Comparison of ENCODE assay signal across 1 cellular context in the genomic region with DNA sequence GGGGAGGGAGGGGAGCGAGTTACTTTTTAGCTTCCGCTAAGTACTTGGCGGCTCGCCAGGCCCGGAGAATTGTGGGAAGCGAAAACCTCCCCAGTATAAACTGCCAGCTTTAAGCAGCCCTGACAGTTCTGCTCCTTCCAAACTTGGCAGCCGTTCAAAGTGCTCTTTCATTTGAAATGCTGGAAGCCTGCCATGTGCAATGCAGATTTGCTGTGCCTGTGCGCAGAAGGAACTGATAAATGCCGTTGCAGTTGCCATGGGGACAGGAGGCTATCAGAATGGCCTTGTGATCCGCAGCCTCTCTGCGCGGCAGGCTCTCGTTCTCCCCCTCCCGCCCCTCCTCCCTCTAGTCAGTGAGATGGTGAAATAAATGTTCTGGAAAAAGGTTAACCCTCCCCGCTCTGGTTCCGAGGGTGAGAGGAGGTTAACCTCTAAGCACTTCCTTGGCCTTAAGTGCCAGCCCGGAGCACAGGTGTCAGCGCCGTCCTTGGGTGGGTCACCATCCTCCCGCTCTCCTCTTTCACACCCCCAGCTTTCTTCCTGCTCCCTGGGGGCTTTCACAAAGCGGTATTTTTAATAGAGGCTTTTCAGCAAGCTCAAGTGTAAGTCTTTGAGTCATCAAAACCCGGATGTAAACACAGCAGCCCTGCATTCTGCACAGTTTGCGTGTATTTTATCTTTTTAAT.
TF ChIP-seq lines count a peak whose summit lies in the region.

No MANE protein-coding gene starts in this region.

TF ChIP-seq in K562, 482 proteins besides CTCF, POLR2A, EP300 and RAD21 (continued from another document and continues in another):
- TF ChIP-seq, protein P1, sequence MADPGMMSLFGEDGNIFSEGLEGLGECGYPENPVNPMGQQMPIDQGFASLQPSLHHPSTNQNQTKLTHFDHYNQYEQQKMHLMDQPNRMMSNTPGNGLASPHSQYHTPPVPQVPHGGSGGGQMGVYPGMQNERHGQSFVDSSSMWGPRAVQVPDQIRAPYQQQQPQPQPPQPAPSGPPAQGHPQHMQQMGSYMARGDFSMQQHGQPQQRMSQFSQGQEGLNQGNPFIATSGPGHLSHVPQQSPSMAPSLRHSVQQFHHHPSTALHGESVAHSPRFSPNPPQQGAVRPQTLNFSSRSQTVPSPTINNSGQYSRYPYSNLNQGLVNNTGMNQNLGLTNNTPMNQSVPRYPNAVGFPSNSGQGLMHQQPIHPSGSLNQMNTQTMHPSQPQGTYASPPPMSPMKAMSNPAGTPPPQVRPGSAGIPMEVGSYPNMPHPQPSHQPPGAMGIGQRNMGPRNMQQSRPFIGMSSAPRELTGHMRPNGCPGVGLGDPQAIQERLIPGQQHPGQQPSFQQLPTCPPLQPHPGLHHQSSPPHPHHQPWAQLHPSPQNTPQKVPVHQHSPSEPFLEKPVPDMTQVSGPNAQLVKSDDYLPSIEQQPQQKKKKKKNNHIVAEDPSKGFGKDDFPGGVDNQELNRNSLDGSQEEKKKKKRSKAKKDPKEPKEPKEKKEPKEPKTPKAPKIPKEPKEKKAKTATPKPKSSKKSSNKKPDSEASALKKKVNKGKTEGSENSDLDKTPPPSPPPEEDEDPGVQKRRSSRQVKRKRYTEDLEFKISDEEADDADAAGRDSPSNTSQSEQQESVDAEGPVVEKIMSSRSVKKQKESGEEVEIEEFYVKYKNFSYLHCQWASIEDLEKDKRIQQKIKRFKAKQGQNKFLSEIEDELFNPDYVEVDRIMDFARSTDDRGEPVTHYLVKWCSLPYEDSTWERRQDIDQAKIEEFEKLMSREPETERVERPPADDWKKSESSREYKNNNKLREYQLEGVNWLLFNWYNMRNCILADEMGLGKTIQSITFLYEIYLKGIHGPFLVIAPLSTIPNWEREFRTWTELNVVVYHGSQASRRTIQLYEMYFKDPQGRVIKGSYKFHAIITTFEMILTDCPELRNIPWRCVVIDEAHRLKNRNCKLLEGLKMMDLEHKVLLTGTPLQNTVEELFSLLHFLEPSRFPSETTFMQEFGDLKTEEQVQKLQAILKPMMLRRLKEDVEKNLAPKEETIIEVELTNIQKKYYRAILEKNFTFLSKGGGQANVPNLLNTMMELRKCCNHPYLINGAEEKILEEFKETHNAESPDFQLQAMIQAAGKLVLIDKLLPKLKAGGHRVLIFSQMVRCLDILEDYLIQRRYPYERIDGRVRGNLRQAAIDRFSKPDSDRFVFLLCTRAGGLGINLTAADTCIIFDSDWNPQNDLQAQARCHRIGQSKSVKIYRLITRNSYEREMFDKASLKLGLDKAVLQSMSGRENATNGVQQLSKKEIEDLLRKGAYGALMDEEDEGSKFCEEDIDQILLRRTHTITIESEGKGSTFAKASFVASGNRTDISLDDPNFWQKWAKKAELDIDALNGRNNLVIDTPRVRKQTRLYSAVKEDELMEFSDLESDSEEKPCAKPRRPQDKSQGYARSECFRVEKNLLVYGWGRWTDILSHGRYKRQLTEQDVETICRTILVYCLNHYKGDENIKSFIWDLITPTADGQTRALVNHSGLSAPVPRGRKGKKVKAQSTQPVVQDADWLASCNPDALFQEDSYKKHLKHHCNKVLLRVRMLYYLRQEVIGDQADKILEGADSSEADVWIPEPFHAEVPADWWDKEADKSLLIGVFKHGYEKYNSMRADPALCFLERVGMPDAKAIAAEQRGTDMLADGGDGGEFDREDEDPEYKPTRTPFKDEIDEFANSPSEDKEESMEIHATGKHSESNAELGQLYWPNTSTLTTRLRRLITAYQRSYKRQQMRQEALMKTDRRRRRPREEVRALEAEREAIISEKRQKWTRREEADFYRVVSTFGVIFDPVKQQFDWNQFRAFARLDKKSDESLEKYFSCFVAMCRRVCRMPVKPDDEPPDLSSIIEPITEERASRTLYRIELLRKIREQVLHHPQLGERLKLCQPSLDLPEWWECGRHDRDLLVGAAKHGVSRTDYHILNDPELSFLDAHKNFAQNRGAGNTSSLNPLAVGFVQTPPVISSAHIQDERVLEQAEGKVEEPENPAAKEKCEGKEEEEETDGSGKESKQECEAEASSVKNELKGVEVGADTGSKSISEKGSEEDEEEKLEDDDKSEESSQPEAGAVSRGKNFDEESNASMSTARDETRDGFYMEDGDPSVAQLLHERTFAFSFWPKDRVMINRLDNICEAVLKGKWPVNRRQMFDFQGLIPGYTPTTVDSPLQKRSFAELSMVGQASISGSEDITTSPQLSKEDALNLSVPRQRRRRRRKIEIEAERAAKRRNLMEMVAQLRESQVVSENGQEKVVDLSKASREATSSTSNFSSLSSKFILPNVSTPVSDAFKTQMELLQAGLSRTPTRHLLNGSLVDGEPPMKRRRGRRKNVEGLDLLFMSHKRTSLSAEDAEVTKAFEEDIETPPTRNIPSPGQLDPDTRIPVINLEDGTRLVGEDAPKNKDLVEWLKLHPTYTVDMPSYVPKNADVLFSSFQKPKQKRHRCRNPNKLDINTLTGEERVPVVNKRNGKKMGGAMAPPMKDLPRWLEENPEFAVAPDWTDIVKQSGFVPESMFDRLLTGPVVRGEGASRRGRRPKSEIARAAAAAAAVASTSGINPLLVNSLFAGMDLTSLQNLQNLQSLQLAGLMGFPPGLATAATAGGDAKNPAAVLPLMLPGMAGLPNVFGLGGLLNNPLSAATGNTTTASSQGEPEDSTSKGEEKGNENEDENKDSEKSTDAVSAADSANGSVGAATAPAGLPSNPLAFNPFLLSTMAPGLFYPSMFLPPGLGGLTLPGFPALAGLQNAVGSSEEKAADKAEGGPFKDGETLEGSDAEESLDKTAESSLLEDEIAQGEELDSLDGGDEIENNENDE (IDR thresholded peaks at IDR 0.05; ENCODE audit: low read depth, low read length) = no peak
- TF ChIP-seq SMARCE1 (IDR thresholded peaks at IDR 0.05) = peak; percentile 46; the same call in 1 of the 2 replicates
- no peak; the same call in 1 of the 2 replicates for TF ChIP-seq ESRRA (IDR thresholded peaks at IDR 0.05; ENCODE audit: borderline replicate concordance, low read depth)
- no peak for TF ChIP-seq CBX2 (IDR thresholded peaks at IDR 0.05; ENCODE audit: insufficient read depth, low read length, poor library complexity, severe bottlenecking)
- no peak for TF ChIP-seq MLLT1 (IDR thresholded peaks at IDR 0.05)
- TF ChIP-seq ZBTB49 (CRISPR knock-in tag; IDR thresholded peaks at IDR 0.05; ENCODE audit: borderline replicate concordance) = no peak
- peak; percentile 42; the same call in 1 of the 2 replicates for TF ChIP-seq ELF1 (tag; IDR thresholded peaks at IDR 0.05)
- TF ChIP-seq ETS2 (tag; IDR thresholded peaks at IDR 0.05; ENCODE audit: borderline replicate concordance, poor library complexity, severe bottlenecking) = no peak
- TF ChIP-seq HSF4 (CRISPR knock-in tag; IDR thresholded peaks at IDR 0.05; ENCODE audit: borderline replicate concordance) = no peak
- TF ChIP-seq, protein P2, sequence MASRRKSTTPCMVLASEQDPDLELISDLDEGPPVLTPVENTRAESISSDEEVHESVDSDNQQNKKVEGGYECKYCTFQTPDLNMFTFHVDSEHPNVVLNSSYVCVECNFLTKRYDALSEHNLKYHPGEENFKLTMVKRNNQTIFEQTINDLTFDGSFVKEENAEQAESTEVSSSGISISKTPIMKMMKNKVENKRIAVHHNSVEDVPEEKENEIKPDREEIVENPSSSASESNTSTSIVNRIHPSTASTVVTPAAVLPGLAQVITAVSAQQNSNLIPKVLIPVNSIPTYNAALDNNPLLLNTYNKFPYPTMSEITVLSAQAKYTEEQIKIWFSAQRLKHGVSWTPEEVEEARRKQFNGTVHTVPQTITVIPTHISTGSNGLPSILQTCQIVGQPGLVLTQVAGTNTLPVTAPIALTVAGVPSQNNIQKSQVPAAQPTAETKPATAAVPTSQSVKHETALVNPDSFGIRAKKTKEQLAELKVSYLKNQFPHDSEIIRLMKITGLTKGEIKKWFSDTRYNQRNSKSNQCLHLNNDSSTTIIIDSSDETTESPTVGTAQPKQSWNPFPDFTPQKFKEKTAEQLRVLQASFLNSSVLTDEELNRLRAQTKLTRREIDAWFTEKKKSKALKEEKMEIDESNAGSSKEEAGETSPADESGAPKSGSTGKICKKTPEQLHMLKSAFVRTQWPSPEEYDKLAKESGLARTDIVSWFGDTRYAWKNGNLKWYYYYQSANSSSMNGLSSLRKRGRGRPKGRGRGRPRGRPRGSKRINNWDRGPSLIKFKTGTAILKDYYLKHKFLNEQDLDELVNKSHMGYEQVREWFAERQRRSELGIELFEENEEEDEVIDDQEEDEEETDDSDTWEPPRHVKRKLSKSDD (conservative IDR thresholded peaks at IDR 0.05; ENCODE audit: low read length) = no peak
- TF ChIP-seq ZNF696 (CRISPR knock-in tag; conservative IDR thresholded peaks at IDR 0.05) = no peak
- no peak for TF ChIP-seq THRAP3 (IDR thresholded peaks at IDR 0.05; ENCODE audit: borderline replicate concordance)
- no peak for TF ChIP-seq HMGN3 (IDR thresholded peaks at IDR 0.05; ENCODE audit: borderline replicate concordance, extremely low read depth, insufficient read length, low read depth, low read length)
- TF ChIP-seq CSDE1 (IDR thresholded peaks at IDR 0.05) = peak in 1 of 2 experiments; percentile 83; a peak in 2 of 4 replicates
- TF ChIP-seq, protein P3, sequence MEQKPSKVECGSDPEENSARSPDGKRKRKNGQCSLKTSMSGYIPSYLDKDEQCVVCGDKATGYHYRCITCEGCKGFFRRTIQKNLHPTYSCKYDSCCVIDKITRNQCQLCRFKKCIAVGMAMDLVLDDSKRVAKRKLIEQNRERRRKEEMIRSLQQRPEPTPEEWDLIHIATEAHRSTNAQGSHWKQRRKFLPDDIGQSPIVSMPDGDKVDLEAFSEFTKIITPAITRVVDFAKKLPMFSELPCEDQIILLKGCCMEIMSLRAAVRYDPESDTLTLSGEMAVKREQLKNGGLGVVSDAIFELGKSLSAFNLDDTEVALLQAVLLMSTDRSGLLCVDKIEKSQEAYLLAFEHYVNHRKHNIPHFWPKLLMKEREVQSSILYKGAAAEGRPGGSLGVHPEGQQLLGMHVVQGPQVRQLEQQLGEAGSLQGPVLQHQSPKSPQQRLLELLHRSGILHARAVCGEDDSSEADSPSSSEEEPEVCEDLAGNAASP (IDR thresholded peaks at IDR 0.05) = no peak
- no peak for TF ChIP-seq MCM3 (IDR thresholded peaks at IDR 0.05)
- no peak for TF ChIP-seq RBM17 (IDR thresholded peaks at IDR 0.05; ENCODE audit: borderline replicate concordance, low read depth, low read length)
- TF ChIP-seq, protein P4, sequence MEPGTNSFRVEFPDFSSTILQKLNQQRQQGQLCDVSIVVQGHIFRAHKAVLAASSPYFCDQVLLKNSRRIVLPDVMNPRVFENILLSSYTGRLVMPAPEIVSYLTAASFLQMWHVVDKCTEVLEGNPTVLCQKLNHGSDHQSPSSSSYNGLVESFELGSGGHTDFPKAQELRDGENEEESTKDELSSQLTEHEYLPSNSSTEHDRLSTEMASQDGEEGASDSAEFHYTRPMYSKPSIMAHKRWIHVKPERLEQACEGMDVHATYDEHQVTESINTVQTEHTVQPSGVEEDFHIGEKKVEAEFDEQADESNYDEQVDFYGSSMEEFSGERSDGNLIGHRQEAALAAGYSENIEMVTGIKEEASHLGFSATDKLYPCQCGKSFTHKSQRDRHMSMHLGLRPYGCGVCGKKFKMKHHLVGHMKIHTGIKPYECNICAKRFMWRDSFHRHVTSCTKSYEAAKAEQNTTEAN (CRISPR knock-in tag; IDR thresholded peaks at IDR 0.05) = no peak
- no peak for TF ChIP-seq POLR3G (IDR thresholded peaks at IDR 0.05; ENCODE audit: extremely low read depth, insufficient read length, insufficient replicate concordance)
- TF ChIP-seq, protein P5, sequence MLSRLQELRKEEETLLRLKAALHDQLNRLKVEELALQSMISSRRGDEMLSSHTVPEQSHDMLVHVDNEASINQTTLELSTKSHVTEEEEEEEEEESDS (CRISPR knock-in tag; IDR thresholded peaks at IDR 0.05) = no peak
- TF ChIP-seq ZNF589 (CRISPR knock-in tag; IDR thresholded peaks at IDR 0.05; ENCODE audit: low read depth) = no peak
- no peak for TF ChIP-seq RUNX1 (IDR thresholded peaks at IDR 0.05; ENCODE audit: low read depth)
- TF ChIP-seq SMARCA5 (IDR thresholded peaks at IDR 0.05) = no peak
- TF ChIP-seq ZNF184 (CRISPR knock-in tag; IDR thresholded peaks at IDR 0.05) = no peak
- TF ChIP-seq ZNF384 (IDR thresholded peaks at IDR 0.05; ENCODE audit: low read depth, low read length) = no peak
- TF ChIP-seq, protein P6, sequence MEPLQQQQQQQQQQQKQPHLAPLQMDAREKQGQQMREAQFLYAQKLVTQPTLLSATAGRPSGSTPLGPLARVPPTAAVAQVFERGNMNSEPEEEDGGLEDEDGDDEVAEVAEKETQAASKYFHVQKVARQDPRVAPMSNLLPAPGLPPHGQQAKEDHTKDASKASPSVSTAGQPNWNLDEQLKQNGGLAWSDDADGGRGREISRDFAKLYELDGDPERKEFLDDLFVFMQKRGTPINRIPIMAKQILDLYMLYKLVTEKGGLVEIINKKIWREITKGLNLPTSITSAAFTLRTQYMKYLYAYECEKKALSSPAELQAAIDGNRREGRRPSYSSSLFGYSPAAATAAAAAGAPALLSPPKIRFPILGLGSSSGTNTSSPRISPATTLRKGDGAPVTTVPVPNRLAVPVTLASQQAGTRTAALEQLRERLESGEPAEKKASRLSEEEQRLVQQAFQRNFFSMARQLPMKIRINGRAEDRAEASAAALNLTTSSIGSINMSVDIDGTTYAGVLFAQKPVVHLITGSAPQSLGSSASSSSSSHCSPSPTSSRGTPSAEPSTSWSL (CRISPR knock-in tag; IDR thresholded peaks at IDR 0.05; ENCODE audit: borderline replicate concordance) = no peak
- no peak for TF ChIP-seq MAFF (IDR thresholded peaks at IDR 0.05; ENCODE audit: low read length)
- TF ChIP-seq MAZ (CRISPR knock-in tag; conservative IDR thresholded peaks at IDR 0.05 in 1 of 2, IDR thresholded peaks at IDR 0.05 in 1 of 2) = peak in 1 of 2 experiments; percentile 63; a peak in 2 of 4 replicates
- TF ChIP-seq ZNF282 (CRISPR knock-in tag; IDR thresholded peaks at IDR 0.05) = no peak
